15 cellular contexts compared by ENCODE assay signal in genomic region chr13:25347156-25347555, GRCh38.
"Had no signal": no experiment of that assay in that cellular context is flagged by ENCODE, and none has a peak within 500 bp of the region (broad histone marks: within the 10 kb centered on the region; RNA-seq: fewer than 3 reads in every experiment).

No MANE protein-coding gene starts in this region.

- H3K4me1 ChIP-seq: esophagus muscularis mucosa, lower lobe of right lung, prostate gland had no signal

- H3K4me3 ChIP-seq: esophagus muscularis mucosa, lower lobe of right lung, prostate gland, thoracic aorta had no signal

- H3K27ac ChIP-seq: esophagus muscularis mucosa, lower lobe of right lung, prostate gland, thoracic aorta had no signal

- H3K9me3 ChIP-seq: esophagus muscularis mucosa, lower lobe of right lung, prostate gland, thoracic aorta had no signal

- FAIRE-seq: colon, endometrium had no signal

- H3K27me3 ChIP-seq: esophagus muscularis mucosa had no signal

- ATAC-seq: activated naive CD4-positive, alpha-beta T cell treated with anti-CD3 and anti-CD28 coated beads, Interleukin-2, amount 50 U/mL, for 72 hours; activated T-cell treated with anti-CD3 and anti-CD28 coated beads, Interleukin-2, amount 50 U/mL, for 72 hours; sciatic nerve had no signal

- H3K36me3 ChIP-seq: esophagus muscularis mucosa, lower lobe of right lung, prostate gland, thoracic aorta had no signal

- DNase-seq: activated CD4-positive, alpha-beta T cell treated with anti-CD3 and anti-CD28 coated beads, Interleukin-2, amount 10 ng/mL, durations not matched to agents 7 days and 5 days; activated CD8-positive, alpha-beta memory T cell treated with anti-CD3 and anti-CD28 coated beads, Interleukin-2, amount 50 U/mL, for 48 hours; activated gamma-delta T cell; activated T-cell treated with anti-CD3 and anti-CD28 coated beads, Interleukin-2, amount 50 U/mL, for 72 hours; caudate nucleus; hippocampal formation; lower lobe of right lung; midbrain had no signal
